In genomic region chr5:96893342-96893741, GRCh38 we compare ENCODE assay signal across 11 cellular contexts. TPM values are rescaled to one million over a fixed set of nuclear protein-coding genes. Genes with fewer than 3 reads are reported as not detected.
DNase-seq lines count a peak whose midpoint lies in the region; ATAC-seq and TF ChIP-seq lines count a peak whose summit lies in the region.
"Had no signal": no experiment of that assay in that cellular context is flagged by ENCODE, and none has a peak within 500 bp of the region (broad histone marks: within the 10 kb centered on the region; RNA-seq: fewer than 3 reads in every experiment).

No MANE protein-coding gene starts in this region.

- H3K27ac Mint-ChIP-seq in activated CD4-positive, alpha-beta T cell treated with anti-CD3 and anti-CD28 coated beads for 36 hours = peak overlapping the region; percentile 85
- H3K27ac Mint-ChIP-seq in T-helper 17 cell = peak overlapping the region; percentile 96

- intact Hi-C loops in activated CD4-positive, alpha-beta T cell treated with anti-CD3 and anti-CD28 coated beads for 36 hours (cut with DNase I, micrococcal nuclease) = no loop called here
- intact Hi-C loops in dorsolateral prefrontal cortex (cut with DNase I) = no loop called here

- peaks cover 49% of the 10 kb centered on the region for H3K4me1 Mint-ChIP-seq in activated CD4-positive, alpha-beta T cell treated with anti-CD3 and anti-CD28 coated beads for 36 hours
- peaks cover 39% of the 10 kb centered on the region for H3K4me1 Mint-ChIP-seq in T-helper 17 cell

- H3K27me3 Mint-ChIP-seq in activated CD4-positive, alpha-beta T cell treated with anti-CD3 and anti-CD28 coated beads for 36 hours = no peaks in the 10 kb centered on the region
- no peaks in the 10 kb centered on the region for H3K27me3 Mint-ChIP-seq in T-helper 17 cell

- H3K79me2 ChIP-seq in fibroblast of lung (ENCODE audit: control insufficient read depth, insufficient read depth, low read length) = no peaks in the 10 kb centered on the region
- no peaks in the 10 kb centered on the region for H3K79me2 ChIP-seq in smooth muscle cell (ENCODE audit: low read depth)

- H3K4me2 ChIP-seq in fibroblast of lung (ENCODE audit: extremely low read depth, insufficient read depth, low read length) = no peak overlapping the region
- H3K4me2 ChIP-seq in smooth muscle cell = peak overlapping the region; percentile 53

- TF ChIP-seq CTCF in fibroblast of lung (conservative IDR thresholded peaks at IDR 0.05 in 1 of 2, IDR thresholded peaks at IDR 0.05 in 1 of 2; ENCODE audit: low read depth in 1 of 2, low read length in 2 of 2) (no peak), smooth muscle cell (IDR thresholded peaks at IDR 0.05; ENCODE audit: borderline replicate concordance, insufficient read depth, poor library complexity, severe bottlenecking) (no peak), dorsolateral prefrontal cortex (IDR thresholded peaks at IDR 0.05 in 54 of 56, conservative IDR thresholded peaks at IDR 0.05 in 2 of 56; ENCODE audit: low read depth in 1 of 56, partially characterized antibody in 56 of 56) (no peak)

- peaks cover 64% of the 10 kb centered on the region for H3K36me3 Mint-ChIP-seq in activated CD4-positive, alpha-beta T cell treated with anti-CD3 and anti-CD28 coated beads for 36 hours (ENCODE audit: low read depth)
- peaks cover 22% of the 10 kb centered on the region for H3K36me3 Mint-ChIP-seq in T-helper 17 cell (ENCODE audit: low read depth)

- no peak overlapping the region for H2AFZ ChIP-seq in fibroblast of lung (ENCODE audit: low read length)
- H2AFZ ChIP-seq in smooth muscle cell (ENCODE audit: low read depth) = no peak overlapping the region

- no peak overlapping the region for H3K4me3 ChIP-seq in fibroblast of lung (replicated peaks in 1 of 4; ENCODE audit: control extremely low read depth in 1 of 4, insufficient read depth in 1 of 4, low read depth in 3 of 4, low read length in 4 of 4)
- H3K4me3 ChIP-seq in smooth muscle cell = no peak overlapping the region
- no peak overlapping the region for H3K4me3 ChIP-seq in dorsolateral prefrontal cortex

- peak; percentile 65 for DNase-seq in activated CD4-positive, alpha-beta T cell treated with anti-CD3 and anti-CD28 coated beads for 36 hours
- no peak for DNase-seq in activated CD4-positive, alpha-beta T cell treated with anti-CD3 and anti-CD28 coated beads for 1 hour
- DNase-seq in T-helper 17 cell (no peak), fibroblast of lung (ENCODE audit: low read depth in 2 of 2) (peak; percentile 67 to 91), smooth muscle cell (lab: John Stamatoyannopoulos, UW; ENCODE audit: unreplicated experiment) (no peak), NCI-H1048 (lab: John Stamatoyannopoulos, UW) (no peak), dorsolateral prefrontal cortex (no peak)
- DNase-seq: AML-193, left colon, NCI-H1105 treated with DMSO at 0.1 percent for 48 hours had no signal

- WGBS in smooth muscle cell (ENCODE audit: low lambda C conversion rate) = 17% methylated on average over 4 of the region's 4 CpGs

- no peaks in the 10 kb centered on the region for H3K4me1 ChIP-seq in fibroblast of lung (ENCODE audit: control insufficient read depth, extremely low read depth, insufficient read depth, low read length)
- peaks cover 4% of the 10 kb centered on the region for H3K4me1 ChIP-seq in smooth muscle cell (ENCODE audit: low read depth)

- no peaks in the 10 kb centered on the region for H3K9me3 Mint-ChIP-seq in activated CD4-positive, alpha-beta T cell treated with anti-CD3 and anti-CD28 coated beads for 36 hours (ENCODE audit: low read depth)

- no peaks in the 10 kb centered on the region for H3F3A ChIP-seq in smooth muscle cell (ENCODE audit: low read depth)

- no peaks in the 10 kb centered on the region for H3K9me3 ChIP-seq in T-helper 17 cell (ENCODE audit: control insufficient read depth, low read length, poor library complexity, severe bottlenecking)
- H3K9me3 ChIP-seq in fibroblast of lung (ENCODE audit: control insufficient read depth, insufficient read depth, low read depth, low read length) = no peaks in the 10 kb centered on the region
- H3K9me3 ChIP-seq in smooth muscle cell (replicated peaks; ENCODE audit: low read depth) = no peaks in the 10 kb centered on the region

- H3K27me3 ChIP-seq in fibroblast of lung (ENCODE audit: control insufficient read depth, insufficient read depth, low read length) (no peaks in the 10 kb centered on the region), smooth muscle cell (ENCODE audit: low read depth) (no peaks in the 10 kb centered on the region), dorsolateral prefrontal cortex (no peaks in the 10 kb centered on the region)

- H3K36me3 ChIP-seq in fibroblast of lung (ENCODE audit: control insufficient read depth, insufficient read depth, low read length) (peaks cover 2% of the 10 kb centered on the region), smooth muscle cell (ENCODE audit: low read depth) (no peaks in the 10 kb centered on the region)

- H3K9ac ChIP-seq in fibroblast of lung (ENCODE audit: insufficient read depth, low read length) (no peak overlapping the region), smooth muscle cell (ENCODE audit: low read depth) (no peak overlapping the region)

- ATAC-seq in activated CD4-positive, alpha-beta T cell treated with anti-CD3 and anti-CD28 coated beads for 36 hours = peak; percentile 84
- ATAC-seq in T-helper 17 cell = peak; percentile 41
- ATAC-seq in GM21723 (IDR thresholded peaks at IDR 0.05; ENCODE audit: unreplicated experiment) = no peak
- ATAC-seq: left colon had no signal

- H4K20me1 ChIP-seq in fibroblast of lung (ENCODE audit: control insufficient read depth, extremely low read depth, insufficient read depth, low read length) = no peaks in the 10 kb centered on the region
- no peaks in the 10 kb centered on the region for H4K20me1 ChIP-seq in smooth muscle cell (ENCODE audit: low read depth)

- POLR2A ChIA-PET in activated CD4-positive, alpha-beta T cell treated with anti-CD3 and anti-CD28 coated beads for 36 hours (lab: Charles Lee) = interaction anchor here (0.7 to 1.4 kb wide), 5 partner anchors 8 to 86 kb away, joined by 3 to 6 read pairs (median 5); partner anchors contain the start of genes ERAP1 and ERAP2

- H3K4me3 Mint-ChIP-seq in activated CD4-positive, alpha-beta T cell treated with anti-CD3 and anti-CD28 coated beads for 36 hours = peak overlapping the region; percentile 7
- no peak overlapping the region for H3K4me3 Mint-ChIP-seq in T-helper 17 cell

- CTCF ChIA-PET in activated CD4-positive, alpha-beta T cell treated with anti-CD3 and anti-CD28 coated beads for 36 hours (lab: Charles Lee) = interaction anchor here (0.9 to 2.0 kb wide), 7 partner anchors 8 to 89 kb away, joined by 3 to 9 read pairs (median 4); no protein-coding TSS in a partner anchor

- H3K27ac ChIP-seq in fibroblast of lung (ENCODE audit: insufficient read depth, low read length) (no peak overlapping the region), smooth muscle cell (ENCODE audit: low read depth) (peak overlapping the region; percentile 0), dorsolateral prefrontal cortex (no peak overlapping the region)

RNA-seq across cellular contexts. Expression of gene ERAP2, which starts 17.0 kb away (rescaled TPM):
- 10 to 100 TPM; 57.3 to 60.7 TPM for total RNA-seq in activated CD4-positive, alpha-beta T cell treated with anti-CD3 and anti-CD28 coated beads for 36 hours
- total RNA-seq in T-helper 17 cell (10 to 100 TPM; 42.7 to 65.6 TPM), fibroblast of lung (66.0 and 180 TPM in 2 replicates), smooth muscle cell (0.72 and 2.2 TPM in 2 replicates), dorsolateral prefrontal cortex (10 to 100 TPM in 3 of 120 experiments, 1 to 10 TPM in 115, under 1 TPM in 2; 0.80 to 12.9 (median 4.4) TPM)
- polyA plus RNA-seq in fibroblast of lung (56.7 and 70.9 TPM in 2 replicates), smooth muscle cell (0.82 TPM in 1 of 2 replicates, not detected in the other)
- polyA plus RNA-seq in fibroblast of lung (2012) = 24.1 and 31.0 TPM in 2 replicates
- polyA minus RNA-seq in fibroblast of lung (ENCODE audit: low replicate concordance) = 25.3 and 32.8 TPM in 2 replicates

RNA-seq across cellular contexts. Expression of gene LNPEP, which starts 42.5 kb away (rescaled TPM):
- 10 to 100 TPM; 45.8 to 46.7 TPM for total RNA-seq in activated CD4-positive, alpha-beta T cell treated with anti-CD3 and anti-CD28 coated beads for 36 hours
- 10 to 100 TPM; 72.4 to 80.7 TPM for total RNA-seq in T-helper 17 cell
- total RNA-seq in fibroblast of lung = 26.1 and 26.2 TPM in 2 replicates
- 15.0 and 19.5 TPM in 2 replicates for polyA plus RNA-seq in fibroblast of lung
- 5.5 and 7.8 TPM in 2 replicates for polyA plus RNA-seq in fibroblast of lung (2012)
- 5.1 and 8.3 TPM in 2 replicates for polyA minus RNA-seq in fibroblast of lung (ENCODE audit: low replicate concordance)
- 24.3 and 28.0 TPM in 2 replicates for total RNA-seq in smooth muscle cell
- 2.3 and 3.5 TPM in 2 replicates for polyA plus RNA-seq in smooth muscle cell
- total RNA-seq in dorsolateral prefrontal cortex = 10 to 100 TPM; 40.3 to 69.3 (median 55.0) TPM

Comparison
In these comparisons a context has a peak if more than half of its experiments do, and no peak if none do; other contexts are left out.
1. DNase-seq: peak in activated CD4-positive, alpha-beta T cell treated with anti-CD3 and anti-CD28 coated beads for 36 hours (single experiment) and fibroblast of lung (2 of 2); none in activated CD4-positive, alpha-beta T cell treated with anti-CD3 and anti-CD28 coated beads for 1 hour (single experiment), T-helper 17 cell (0 of 3), smooth muscle cell (single experiment), NCI-H1048 (single experiment) and dorsolateral prefrontal cortex (0 of 10).